20 cellular contexts compared by ENCODE assay signal in the genomic region with DNA sequence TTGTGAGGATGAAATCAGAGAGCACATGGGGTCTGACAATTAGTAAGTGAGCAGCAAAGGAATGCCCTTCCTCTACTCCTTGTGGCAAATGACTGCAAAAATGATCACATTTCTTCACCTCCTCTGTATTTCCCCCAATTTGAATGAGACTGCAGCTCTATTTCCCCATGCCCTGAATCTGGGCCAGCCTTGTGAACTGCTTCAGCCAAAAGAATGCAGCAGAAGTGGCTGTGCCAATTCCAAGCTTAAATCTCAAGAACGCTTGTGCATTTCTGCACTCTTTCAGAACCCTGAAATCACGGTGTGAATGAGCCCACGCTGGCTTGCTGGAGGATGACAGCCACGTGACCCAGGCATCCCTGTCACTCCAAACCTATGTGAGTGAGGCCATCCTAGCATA. TPM values are rescaled to one million over a fixed set of nuclear protein-coding genes. Genes with fewer than 3 reads are reported as not detected.
A peak's percentile ranks its signal among the peaks of the same experiment; 100 is the strongest.
DNase-seq lines count a peak whose midpoint lies in the region; ATAC-seq and TF ChIP-seq lines count a peak whose summit lies in the region.
"Had no signal": no experiment of that assay in that cellular context is flagged by ENCODE, and none has a peak within 500 bp of the region (broad histone marks: within the 10 kb centered on the region; RNA-seq: fewer than 3 reads in every experiment).

No MANE protein-coding gene starts in this region.

- no peak overlapping the region for H3K4me3 ChIP-seq in MG63
- H3K4me3 ChIP-seq: BLaER1 treated with 17β-estradiol and CSF1 and Interleukin-3, amounts not matched to agents 10 nM and 100 nM; PC-9 had no signal

- peak; percentile 78 for ATAC-seq in omental fat pad (ENCODE audit: low FRiP score)
- ATAC-seq: naive thymus-derived CD8-positive, alpha-beta T cell had no signal

- H3K9me3 ChIP-seq in MG63: no peaks in the 10 kb centered on the region

- no peak for TF ChIP-seq CTCF in omental fat pad (IDR thresholded peaks at IDR 0.05)

- H3K36me3 ChIP-seq in MG63: peaks cover 94% of the 10 kb centered on the region

- POLR2A ChIA-PET in HEK293T (lab: Yijun Ruan, JAX): no interaction called here

- no peaks in the 10 kb centered on the region for H3K27me3 ChIP-seq in MG63
- H3K27me3 ChIP-seq: BLaER1 treated with 17β-estradiol and CSF1 and Interleukin-3, amounts not matched to agents 10 nM and 100 nM had no signal

- peak; percentile 79 for DNase-seq in AG20443 (ENCODE audit: low spot score)
- peak; percentile 43 for DNase-seq in MG63
- DNase-seq in fibroblast of gingiva (ENCODE audit: low read depth): peak; percentile 90
- DNase-seq in omental fat pad (ENCODE audit: low spot score): no peak
- no peak for DNase-seq in GM19240 (ENCODE audit: insufficient read length, low spot score)
- DNase-seq in HEK293T (ENCODE audit: extremely low spot score): no peak
- no peak for DNase-seq in NCI-H345 treated with DMSO at 0.1 percent for 48 hours (lab: John Stamatoyannopoulos, UW; ENCODE audit: unreplicated experiment)
- no peak for DNase-seq in HuH-7 (ENCODE audit: low spot score)
- DNase-seq: activated effector memory CD4-positive, alpha-beta T cell treated with anti-CD3 and anti-CD28 coated beads, Interleukin-2, amount 50 U/mL, for 16 hours; DMS 273 treated with DMSO at 0.1 percent for 48 hours; GOT3; immature natural killer cell; naive thymus-derived CD8-positive, alpha-beta T cell; NCI-H1436; NCI-H774; small intestine; stimulated activated CD4-positive, alpha-beta T cell treated with anti-CD3 and anti-CD28 coated beads, Interleukin-4, amount 100 ng/mL, for 24 hours; T-helper 9 cell had no signal

- CTCF ChIA-PET in HEK293T (lab: Yijun Ruan, JAX): interaction anchor here (0.9 to 1.1 kb wide), 2 partner anchors 67 to 77 kb away, joined by 3 read pairs; no protein-coding TSS in a partner anchor

TF ChIP-seq in HEK293T, 16 proteins besides CTCF, POLR2A, EP300 and RAD21:
- TF ChIP-seq CTBP1 (IDR thresholded peaks at IDR 0.05; ENCODE audit: borderline replicate concordance) (no peak), NFRKB (IDR thresholded peaks at IDR 0.05) (no peak), SP1 (IDR thresholded peaks at IDR 0.05) (no peak), FOXM1 (IDR thresholded peaks at IDR 0.05; ENCODE audit: borderline replicate concordance) (no peak), TARDBP (IDR thresholded peaks at IDR 0.05) (no peak)

RNA-seq across cellular contexts. Expression of gene SLC43A3, which starts 9.9 kb away (rescaled TPM):
- total RNA-seq in MG63 (2014; rRNA removed; shearing (Covaris generic); ENCODE audit: low replicate concordance): 73.1 and 84.3 TPM in 2 replicates
- total RNA-seq in omental fat pad: 100 to 1,000 TPM in 3 of 4 donors, 10 to 100 TPM in 1; 73.3 to 152 (median 112) TPM

RNA-seq across cellular contexts. Expression of gene PRG2, which starts 26.6 kb away (rescaled TPM):
- 1.0 TPM in 1 of 2 replicates, not detected in the other for total RNA-seq in MG63 (2014; rRNA removed; shearing (Covaris generic); ENCODE audit: low replicate concordance)
- total RNA-seq in omental fat pad: 1 to 10 TPM in 1 of 4 donors, not detected in 3; 1.0 TPM
- total RNA-seq: naive thymus-derived CD8-positive, alpha-beta T cell; PC-9 had no signal

RNA-seq across cellular contexts. Expression of gene PRG3, which starts 36.1 kb away (rescaled TPM):
- not detected in 2 replicates for total RNA-seq in MG63 (2014; rRNA removed; shearing (Covaris generic); ENCODE audit: low replicate concordance)
- not detected for total RNA-seq in omental fat pad
- total RNA-seq: naive thymus-derived CD8-positive, alpha-beta T cell; PC-9 had no signal

RNA-seq across cellular contexts. Expression of gene RTN4RL2, which starts 43.3 kb away (rescaled TPM):
- total RNA-seq in MG63 (2014; rRNA removed; shearing (Covaris generic); ENCODE audit: low replicate concordance): 0.03 and 1.6 TPM in 2 replicates
- 1 to 10 TPM in 1 of 4 donors, under 1 TPM in 2, not detected in 1; 0.25 to 1.4 (median 0.74) TPM for total RNA-seq in omental fat pad
- total RNA-seq: naive thymus-derived CD8-positive, alpha-beta T cell had no signal

Comparison
In these comparisons a context has a peak if more than half of its experiments do, and no peak if none do; other contexts are left out.
1. DNase-seq: peak in AG20443 (single experiment), MG63 (single experiment) and fibroblast of gingiva (single experiment); none in omental fat pad (single experiment), GM19240 (single experiment), HEK293T (single experiment), NCI-H345 treated with DMSO at 0.1 percent for 48 hours (single experiment) and HuH-7 (single experiment).